Comparison of ENCODE assay signal across 8 cellular contexts in the genomic region with DNA sequence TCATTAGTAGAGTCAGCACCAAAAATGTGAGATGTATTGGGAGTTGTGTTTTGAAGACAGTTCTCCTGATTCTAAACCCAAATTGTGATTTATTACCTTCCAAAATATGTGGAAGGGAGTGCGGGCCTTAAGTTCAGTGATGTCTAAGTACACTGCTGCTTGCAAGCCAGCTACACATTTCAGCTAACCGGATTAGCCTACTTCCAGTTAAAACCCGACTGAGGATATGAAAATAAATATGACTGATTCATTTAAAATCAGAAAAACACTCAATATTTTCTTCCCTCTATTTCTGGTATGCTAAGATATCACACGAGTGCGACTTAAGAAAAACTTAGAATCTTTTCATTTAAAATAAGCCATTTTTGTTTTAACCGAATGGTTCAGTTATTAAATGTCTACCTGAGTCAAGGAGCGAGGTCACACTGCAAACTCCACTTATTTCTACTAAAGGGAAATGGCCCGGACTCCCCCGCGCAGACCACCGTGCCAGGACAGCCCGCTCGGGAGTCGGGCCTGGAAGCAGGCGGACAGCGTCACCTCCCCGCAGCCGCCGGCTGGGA. TPM values are rescaled to one million over a fixed set of nuclear protein-coding genes. Genes with fewer than 3 reads are reported as not detected.
DNase-seq lines count a peak whose midpoint lies in the region; TF ChIP-seq lines count a peak whose summit lies in the region.

No MANE protein-coding gene starts in this region.

- intact Hi-C loops in CD14-positive monocyte (cut with micrococcal nuclease) (no loop called here), lower leg skin (cut with DNase I; ENCODE audit: low total_unique reads) (no loop called here)

- peaks cover 5% of the 10 kb centered on the region; the same call in 1 of the 2 replicates for H3K9me3 ChIP-seq in HUES6 (ENCODE audit: control insufficient read depth, insufficient read depth, low read depth, low read length)

- H3K36me3 Mint-ChIP-seq in CD14-positive monocyte: no peaks in the 10 kb centered on the region
- H3K36me3 Mint-ChIP-seq in brain: no peaks in the 10 kb centered on the region
- peaks cover 16% of the 10 kb centered on the region for H3K36me3 Mint-ChIP-seq in type B pancreatic cell

- peaks cover 8% of the 10 kb centered on the region for H3K4me1 ChIP-seq in HUES6 (ENCODE audit: control insufficient read depth, insufficient read depth, low read length)

- peaks cover 17% of the 10 kb centered on the region for H3K27me3 ChIP-seq in HUES6 (ENCODE audit: control insufficient read depth, insufficient read depth, low read length)

- H3K4me3 ChIP-seq in HUES6 (ENCODE audit: low read depth, low read length) (peak overlapping the region; percentile 87), lower leg skin (ENCODE audit: low read depth, poor library complexity, severe bottlenecking) (peak overlapping the region; percentile 91)

- 7 to 18% methylated on average over 19 of the region's 19 CpGs for WGBS in lower leg skin, 2 donors

- peaks cover 11% of the 10 kb centered on the region; the same call in 1 of the 2 replicates for H3K36me3 ChIP-seq in HUES6 (ENCODE audit: control insufficient read depth, insufficient read depth, low read length)

- H3K4me3 Mint-ChIP-seq in CD14-positive monocyte: peak overlapping the region; percentile 56 to 83
- H3K4me3 Mint-ChIP-seq in brain: peak overlapping the region; percentile 89 to 93 (median 92)
- H3K4me3 Mint-ChIP-seq in type B pancreatic cell: peak overlapping the region; percentile 91

- TF ChIP-seq CTCF in CD14-positive monocyte (IDR thresholded peaks at IDR 0.05) (no peak), brain (conservative IDR thresholded peaks at IDR 0.05) (no peak), lower leg skin (IDR thresholded peaks at IDR 0.05) (no peak), type B pancreatic cell (conservative IDR thresholded peaks at IDR 0.05) (no peak)

- H3K27ac ChIP-seq in HUES6 (ENCODE audit: low read depth, low read length): peak overlapping the region; percentile 89

- H3K27me3 Mint-ChIP-seq in CD14-positive monocyte (ENCODE audit: low read depth in 3 of 3) (peaks cover 41 to 57% (median 43%) of the 10 kb centered on the region in 3 donors), brain (peaks cover 26% of the 10 kb centered on the region), type B pancreatic cell (peaks cover 3% of the 10 kb centered on the region)

- H3K9me3 Mint-ChIP-seq in CD14-positive monocyte: peaks cover 0 to 9% (median 3%) of the 10 kb centered on the region in 7 donors
- peaks cover 0 to 5% (median 0%) of the 10 kb centered on the region in 5 experiments for H3K9me3 Mint-ChIP-seq in brain
- no peaks in the 10 kb centered on the region for H3K9me3 Mint-ChIP-seq in type B pancreatic cell

- DNase-seq in CD14-positive monocyte (ENCODE audit: low spot score): no peak
- DNase-seq in lower leg skin (ENCODE audit: low spot score in 2 of 2): peak in 1 of 2 donors; percentile 74
- DNase-seq in type B pancreatic cell (ENCODE audit: extremely low spot score, unreplicated experiment): no peak
- no peak for DNase-seq in stimulated activated CD4-positive, alpha-beta T cell treated with anti-CD3 and anti-CD28 coated beads, Interleukin-15, amount 100 ng/mL, for 24 hours
- DNase-seq in NCI-H345 (lab: John Stamatoyannopoulos, UW): no peak
- DNase-seq in epidermal melanocyte (ENCODE audit: insufficient read length, low spot score): no peak

- H3K9ac ChIP-seq in HUES6 (ENCODE audit: low read length): peak overlapping the region; percentile 96

- H3K4me1 Mint-ChIP-seq in CD14-positive monocyte (peaks cover 10% of the 10 kb centered on the region), brain (peaks cover 30% of the 10 kb centered on the region), type B pancreatic cell (ENCODE audit: unreplicated experiment) (peaks cover 14% of the 10 kb centered on the region)

- H3K27ac Mint-ChIP-seq in CD14-positive monocyte (no peak overlapping the region), brain (peak overlapping the region; percentile 80 to 92 (median 89)), type B pancreatic cell (peak overlapping the region; percentile 81)

- TF ChIP-seq POLR2A in lower leg skin (IDR thresholded peaks at IDR 0.05): no peak

RNA-seq across cellular contexts. Expression of a gene that starts 0.8 kb away (rescaled TPM):
- under 1 TPM; 0.03 TPM for polyA plus RNA-seq in CD14-positive monocyte
- 6.5 TPM for polyA plus RNA-seq in brain (ENCODE audit: insufficient read depth, low read depth, low replicate concordance)
- 10 to 100 TPM; 48.3 to 67.3 (median 49.3) TPM for total RNA-seq in lower leg skin
- total RNA-seq in type B pancreatic cell (ENCODE audit: low replicate concordance): 19.9 and 21.9 TPM in 2 replicates

Comparison
In these comparisons a context has a peak if more than half of its experiments do, and no peak if none do; other contexts are left out.
1. H3K27ac Mint-ChIP-seq: peak in brain (5 of 5) and type B pancreatic cell (single experiment); none in CD14-positive monocyte (0 of 7).
2. Peak in every context shown above with its lines, with median percentiles within 50 percentile points of each other: H3K4me3 Mint-ChIP-seq.